ENCODE assay signal across 15 cellular contexts in genomic region chr18:44143054-44143453, GRCh38.
DNase-seq lines count a peak whose midpoint lies in the region; ATAC-seq and TF ChIP-seq lines count a peak whose summit lies in the region.
"Had no signal": no experiment of that assay in that cellular context is flagged by ENCODE, and none has a peak within 500 bp of the region (broad histone marks: within the 10 kb centered on the region; RNA-seq: fewer than 3 reads in every experiment).

No MANE protein-coding gene starts in this region.

- H3K4me3 ChIP-seq in kidney epithelial cell (ENCODE audit: low read depth, low read length) (no peak overlapping the region), mucosa of descending colon (no peak overlapping the region)
- H3K4me3 ChIP-seq: BLaER1 treated with 17β-estradiol and CSF1 and Interleukin-3, amounts not matched to agents 10 nM and 100 nM had no signal

- no peak overlapping the region for H3K4me3 Mint-ChIP-seq in mesothelial cell of epicardium
- H3K4me3 Mint-ChIP-seq: CD4-positive, alpha-beta T cell; H9 had no signal

- no peaks in the 10 kb centered on the region for H3K4me1 ChIP-seq in mucosa of descending colon (ENCODE audit: low read depth)

- no peaks in the 10 kb centered on the region for H3K9me3 ChIP-seq in mucosa of descending colon
- H3K9me3 ChIP-seq: BLaER1 treated with 17β-estradiol and CSF1 and Interleukin-3, amounts not matched to agents 10 nM and 100 nM had no signal

- peaks cover 11% of the 10 kb centered on the region for H3K4me1 Mint-ChIP-seq in mesothelial cell of epicardium
- H3K4me1 Mint-ChIP-seq: H9 had no signal

- peaks cover 26% of the 10 kb centered on the region for H3K27me3 Mint-ChIP-seq in mesothelial cell of epicardium (ENCODE audit: low read depth)
- H3K27me3 Mint-ChIP-seq: CD4-positive, alpha-beta T cell had no signal

- H3K9me3 Mint-ChIP-seq in mesothelial cell of epicardium: no peaks in the 10 kb centered on the region
- H3K9me3 Mint-ChIP-seq: H9 had no signal

- no peaks in the 10 kb centered on the region for H3K36me3 ChIP-seq in kidney epithelial cell (ENCODE audit: control insufficient read depth, insufficient read depth, low read length)
- no peaks in the 10 kb centered on the region for H3K36me3 ChIP-seq in mucosa of descending colon (ENCODE audit: low read depth)
- H3K36me3 ChIP-seq: BLaER1 treated with 17β-estradiol and CSF1 and Interleukin-3, amounts not matched to agents 10 nM and 100 nM had no signal

- no peaks in the 10 kb centered on the region for H3K36me3 Mint-ChIP-seq in mesothelial cell of epicardium

- intact Hi-C loops in mucosa of descending colon (cut with DNase I, micrococcal nuclease): no loop called here

- TF ChIP-seq CTCF in kidney epithelial cell (IDR thresholded peaks at IDR 0.05; ENCODE audit: insufficient read depth, low read length, poor library complexity, severe bottlenecking) (no peak), mesothelial cell of epicardium (IDR thresholded peaks at IDR 0.05; ENCODE audit: unreplicated experiment) (no peak), mucosa of descending colon (IDR thresholded peaks at IDR 0.05) (no peak)

- H3K27me3 ChIP-seq in kidney epithelial cell (ENCODE audit: control insufficient read depth, insufficient read depth, low read length): no peaks in the 10 kb centered on the region
- H3K27me3 ChIP-seq: BLaER1 treated with 17β-estradiol and CSF1 and Interleukin-3, amounts not matched to agents 10 nM and 100 nM had no signal

- in situ Hi-C loops in Caki2 (cut with HindIII; ENCODE audit: low pct_unique_long_range_greater_than_20kb, low sequenced_read_pairs): no loop called here

- DNase-seq in Caki2 (ENCODE audit: low read depth) (peak; percentile 67), kidney epithelial cell (ENCODE audit: low read depth) (peak; percentile 56), mesothelial cell of epicardium (ENCODE audit: low spot score in 2 of 2, unreplicated experiment in 2 of 2) (no peak), left lobe of liver (ENCODE audit: low spot score) (no peak), mucosa of descending colon (no peak), germinal center (ENCODE audit: low spot score) (no peak)
- DNase-seq: 8988T; CD4-positive, alpha-beta T cell; DMS79 treated with DMSO at 0.1 percent for 48 hours; EL; GOT3; H9 had no signal

- H3K27ac Mint-ChIP-seq in mesothelial cell of epicardium: peak overlapping the region; percentile 64
- H3K27ac Mint-ChIP-seq: CD4-positive, alpha-beta T cell; H9 had no signal

- ATAC-seq in SK-N-SH treated with all-trans-retinoic acid at 6 μM for 48 hours: peak; percentile 98
- ATAC-seq in HG02763 (IDR thresholded peaks at IDR 0.05; ENCODE audit: unreplicated experiment): no peak
- no peak for ATAC-seq in left lobe of liver
- no peak for ATAC-seq in mucosa of descending colon

TF ChIP-seq in SK-N-SH treated with all-trans-retinoic acid at 6 μM for 48 hours, 23 proteins besides CTCF, POLR2A, EP300 and RAD21 (continues in another document):
- TF ChIP-seq TCF4 (CRISPR knock-in tag; IDR thresholded peaks at IDR 0.05; ENCODE audit: borderline replicate concordance) (no peak; the same call in 1 of the 2 replicates), RARB (CRISPR knock-in tag; IDR thresholded peaks at IDR 0.05) (peak; percentile 91; the same call in 1 of the 2 replicates), ZNF70 (CRISPR knock-in tag; IDR thresholded peaks at IDR 0.05) (no peak), POU6F1 (CRISPR knock-in tag; IDR thresholded peaks at IDR 0.05; ENCODE audit: borderline replicate concordance, low read depth) (peak; percentile 96; the same call in 1 of the 2 replicates), ZC3H10 (CRISPR knock-in tag; IDR thresholded peaks at IDR 0.05) (peak; percentile 92), SNAI2 (CRISPR knock-in tag; IDR thresholded peaks at IDR 0.05) (no peak), ZFP30 (CRISPR knock-in tag; IDR thresholded peaks at IDR 0.05) (no peak), ZFP3 (CRISPR knock-in tag; IDR thresholded peaks at IDR 0.05) (peak; percentile 74), PPARA (CRISPR knock-in tag; IDR thresholded peaks at IDR 0.05; ENCODE audit: borderline replicate concordance) (no peak), OSR1 (CRISPR knock-in tag; IDR thresholded peaks at IDR 0.05) (no peak), ESRRG (CRISPR knock-in tag; IDR thresholded peaks at IDR 0.05) (no peak), ARNTL (CRISPR knock-in tag; IDR thresholded peaks at IDR 0.05; ENCODE audit: borderline replicate concordance, low read depth) (no peak), ZNF8 (CRISPR knock-in tag; IDR thresholded peaks at IDR 0.05) (peak; percentile 26; the same call in 1 of the 2 replicates), ZNF565 (CRISPR knock-in tag; conservative IDR thresholded peaks at IDR 0.05; ENCODE audit: low read depth) (no peak), TOX (CRISPR knock-in tag; IDR thresholded peaks at IDR 0.05; ENCODE audit: borderline replicate concordance) (peak; percentile 98), ISL1 (CRISPR knock-in tag; IDR thresholded peaks at IDR 0.05) (peak; percentile 100), PATZ1 (CRISPR knock-in tag; IDR thresholded peaks at IDR 0.05; ENCODE audit: borderline replicate concordance) (peak; percentile 98), CREB5 (CRISPR knock-in tag; IDR thresholded peaks at IDR 0.05; ENCODE audit: low read depth) (peak; percentile 97), CSDC2 (CRISPR knock-in tag; IDR thresholded peaks at IDR 0.05) (no peak)
- TF ChIP-seq, protein P1, sequence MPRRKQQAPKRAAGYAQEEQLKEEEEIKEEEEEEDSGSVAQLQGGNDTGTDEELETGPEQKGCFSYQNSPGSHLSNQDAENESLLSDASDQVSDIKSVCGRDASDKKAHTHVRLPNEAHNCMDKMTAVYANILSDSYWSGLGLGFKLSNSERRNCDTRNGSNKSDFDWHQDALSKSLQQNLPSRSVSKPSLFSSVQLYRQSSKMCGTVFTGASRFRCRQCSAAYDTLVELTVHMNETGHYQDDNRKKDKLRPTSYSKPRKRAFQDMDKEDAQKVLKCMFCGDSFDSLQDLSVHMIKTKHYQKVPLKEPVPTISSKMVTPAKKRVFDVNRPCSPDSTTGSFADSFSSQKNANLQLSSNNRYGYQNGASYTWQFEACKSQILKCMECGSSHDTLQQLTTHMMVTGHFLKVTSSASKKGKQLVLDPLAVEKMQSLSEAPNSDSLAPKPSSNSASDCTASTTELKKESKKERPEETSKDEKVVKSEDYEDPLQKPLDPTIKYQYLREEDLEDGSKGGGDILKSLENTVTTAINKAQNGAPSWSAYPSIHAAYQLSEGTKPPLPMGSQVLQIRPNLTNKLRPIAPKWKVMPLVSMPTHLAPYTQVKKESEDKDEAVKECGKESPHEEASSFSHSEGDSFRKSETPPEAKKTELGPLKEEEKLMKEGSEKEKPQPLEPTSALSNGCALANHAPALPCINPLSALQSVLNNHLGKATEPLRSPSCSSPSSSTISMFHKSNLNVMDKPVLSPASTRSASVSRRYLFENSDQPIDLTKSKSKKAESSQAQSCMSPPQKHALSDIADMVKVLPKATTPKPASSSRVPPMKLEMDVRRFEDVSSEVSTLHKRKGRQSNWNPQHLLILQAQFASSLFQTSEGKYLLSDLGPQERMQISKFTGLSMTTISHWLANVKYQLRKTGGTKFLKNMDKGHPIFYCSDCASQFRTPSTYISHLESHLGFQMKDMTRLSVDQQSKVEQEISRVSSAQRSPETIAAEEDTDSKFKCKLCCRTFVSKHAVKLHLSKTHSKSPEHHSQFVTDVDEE (CRISPR knock-in tag; IDR thresholded peaks at IDR 0.05): no peak

Comparison
In these comparisons a context has a peak if more than half of its experiments do, and no peak if none do; other contexts are left out.
1. DNase-seq: peak in Caki2 (single experiment) and kidney epithelial cell (single experiment); none in mesothelial cell of epicardium (0 of 2), left lobe of liver (single experiment), mucosa of descending colon (0 of 3) and germinal center (single experiment).